In the genomic region with DNA sequence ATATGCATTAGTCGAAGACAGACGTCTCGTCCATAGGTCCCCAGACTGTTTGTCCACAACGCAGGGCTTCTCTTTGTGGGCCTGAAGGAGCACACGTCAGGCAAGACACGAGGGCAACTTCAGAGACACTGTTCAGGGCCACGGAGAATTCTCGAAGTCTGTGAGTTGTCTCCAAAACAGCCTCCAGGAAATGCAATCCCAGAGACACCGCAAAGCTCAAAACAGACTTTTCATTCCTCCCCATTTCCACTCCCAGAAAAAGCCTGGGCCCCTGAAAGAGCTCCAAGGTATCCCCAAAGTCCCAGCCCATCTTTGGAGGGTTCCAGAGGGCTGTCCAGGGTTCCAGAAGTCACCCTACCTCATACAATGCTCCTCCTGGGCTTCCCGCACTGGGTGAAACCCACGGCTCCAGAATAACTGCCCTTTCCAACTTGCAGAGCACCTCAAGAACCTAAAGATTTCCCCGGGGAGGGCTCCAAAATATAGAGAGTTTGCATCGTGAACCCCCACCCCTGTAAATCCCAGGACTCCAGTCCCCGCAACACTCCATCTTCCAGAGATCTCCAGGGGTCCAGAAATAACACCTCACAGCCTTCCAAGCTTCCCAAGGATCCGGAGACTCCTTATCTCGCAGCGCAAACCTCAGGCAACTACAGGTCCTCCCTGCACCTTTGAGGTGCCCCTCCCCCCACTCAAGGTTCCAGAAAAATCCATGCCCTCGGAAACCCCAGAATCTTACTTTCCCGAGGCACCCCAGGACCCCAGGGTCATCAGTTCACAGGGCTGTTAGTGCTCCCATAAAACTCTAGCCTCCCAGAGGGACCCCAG, we compare ENCODE assay signal across 1 cellular context.
TF ChIP-seq lines count a peak whose summit lies in the region.

No MANE protein-coding gene starts in this region.

TF ChIP-seq in A549, 52 proteins besides CTCF, POLR2A, EP300 and RAD21 (continued from another document):
- TF ChIP-seq REST (IDR thresholded peaks at IDR 0.05) (no peak), MYC (IDR thresholded peaks at IDR 0.05; ENCODE audit: borderline replicate concordance, low read length) (0 out of 2 replicates have a peak, but pooled peaks have one; percentile 28), EHF (CRISPR knock-in tag; IDR thresholded peaks at IDR 0.05) (no peak), NPAS2 (CRISPR knock-in tag; IDR thresholded peaks at IDR 0.05; ENCODE audit: borderline replicate concordance) (no peak), HMGXB4 (CRISPR knock-in tag; IDR thresholded peaks at IDR 0.05; ENCODE audit: borderline replicate concordance) (no peak; the same call in none of the 2 replicates), EHMT2 (IDR thresholded peaks at IDR 0.05; ENCODE audit: low read depth) (no peak), GATA3 (IDR thresholded peaks at IDR 0.05; ENCODE audit: borderline replicate concordance) (0 out of 2 replicates have a peak, but pooled peaks have one; percentile 5), CHD4 (IDR thresholded peaks at IDR 0.05; ENCODE audit: borderline replicate concordance) (no peak), HOXB5 (CRISPR knock-in tag; IDR thresholded peaks at IDR 0.05) (peak; percentile 96; the same call in 1 of the 2 replicates), HOXB13 (CRISPR knock-in tag; IDR thresholded peaks at IDR 0.05; ENCODE audit: low read depth) (no peak; the same call in none of the 2 replicates), CHD2 (IDR thresholded peaks at IDR 0.05; ENCODE audit: low read length, partially characterized antibody) (no peak), HOXA7 (CRISPR knock-in tag; IDR thresholded peaks at IDR 0.05) (peak; percentile 0; the same call in 1 of the 2 replicates), ESRRA (IDR thresholded peaks at IDR 0.05; ENCODE audit: borderline replicate concordance, low read length) (no peak), SMC3 (IDR thresholded peaks at IDR 0.05) (0 out of 3 replicates have a peak, but pooled peaks have one; percentile 5), ZNF302 (CRISPR knock-in tag; IDR thresholded peaks at IDR 0.05) (peak; percentile 95), RNF2 (IDR thresholded peaks at IDR 0.05; ENCODE audit: borderline replicate concordance, low read depth) (no peak), ZFP36 (IDR thresholded peaks at IDR 0.05; ENCODE audit: borderline replicate concordance, partially characterized antibody) (no peak), FOSL2 (IDR thresholded peaks at IDR 0.05) (no peak), FOSL2 (CRISPR knock-in tag; IDR thresholded peaks at IDR 0.05) (no peak), KDM1A (IDR thresholded peaks at IDR 0.05; ENCODE audit: low read depth) (no peak), SREBF2 (IDR thresholded peaks at IDR 0.05) (no peak), KDM5A (IDR thresholded peaks at IDR 0.05) (no peak), HDAC2 (IDR thresholded peaks at IDR 0.05) (no peak), CBX2 (IDR thresholded peaks at IDR 0.05; ENCODE audit: borderline replicate concordance, low read depth) (no peak), USF2 (IDR thresholded peaks at IDR 0.05) (no peak), PHF8 (IDR thresholded peaks at IDR 0.05; ENCODE audit: borderline replicate concordance, low read depth) (no peak), ZC3H11A (IDR thresholded peaks at IDR 0.05) (no peak), RARB (CRISPR knock-in tag; IDR thresholded peaks at IDR 0.05) (peak; percentile 80; the same call in 1 of the 2 replicates), ZSCAN20 (CRISPR knock-in tag; IDR thresholded peaks at IDR 0.05) (no peak), NFE2L2 (conservative IDR thresholded peaks at IDR 0.05; ENCODE audit: low read length) (no peak), HEYL (CRISPR knock-in tag; IDR thresholded peaks at IDR 0.05) (peak; percentile 96), NR3C1 (IDR thresholded peaks at IDR 0.05) (no peak), MAZ (IDR thresholded peaks at IDR 0.05; ENCODE audit: borderline replicate concordance, low read depth, low read length) (no peak), MAFK (IDR thresholded peaks at IDR 0.05; ENCODE audit: partially characterized antibody) (no peak), JUNB (IDR thresholded peaks at IDR 0.05) (no peak), FOXS1 (CRISPR knock-in tag; IDR thresholded peaks at IDR 0.05) (0 out of 2 replicates have a peak, but pooled peaks have one; percentile 2), CBX8 (IDR thresholded peaks at IDR 0.05) (no peak), RCOR1 (IDR thresholded peaks at IDR 0.05; ENCODE audit: low read depth, low read length) (no peak), CEBPB (IDR thresholded peaks at IDR 0.05) (no peak), TP53 (CRISPR knock-in tag; IDR thresholded peaks at IDR 0.05) (no peak; the same call in 1 of the 2 replicates), FOSB (CRISPR knock-in tag; IDR thresholded peaks at IDR 0.05) (no peak; the same call in 1 of the 2 replicates), RFX5 (IDR thresholded peaks at IDR 0.05) (no peak)
- TF ChIP-seq, protein P1, sequence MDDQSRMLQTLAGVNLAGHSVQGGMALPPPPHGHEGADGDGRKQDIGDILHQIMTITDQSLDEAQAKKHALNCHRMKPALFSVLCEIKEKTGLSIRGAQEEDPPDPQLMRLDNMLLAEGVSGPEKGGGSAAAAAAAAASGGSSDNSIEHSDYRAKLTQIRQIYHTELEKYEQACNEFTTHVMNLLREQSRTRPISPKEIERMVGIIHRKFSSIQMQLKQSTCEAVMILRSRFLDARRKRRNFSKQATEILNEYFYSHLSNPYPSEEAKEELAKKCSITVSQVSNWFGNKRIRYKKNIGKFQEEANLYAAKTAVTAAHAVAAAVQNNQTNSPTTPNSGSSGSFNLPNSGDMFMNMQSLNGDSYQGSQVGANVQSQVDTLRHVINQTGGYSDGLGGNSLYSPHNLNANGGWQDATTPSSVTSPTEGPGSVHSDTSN (IDR thresholded peaks at IDR 0.05) = no peak
- TF ChIP-seq, protein P2, sequence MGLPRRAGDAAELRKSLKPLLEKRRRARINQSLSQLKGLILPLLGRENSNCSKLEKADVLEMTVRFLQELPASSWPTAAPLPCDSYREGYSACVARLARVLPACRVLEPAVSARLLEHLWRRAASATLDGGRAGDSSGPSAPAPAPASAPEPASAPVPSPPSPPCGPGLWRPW (IDR thresholded peaks at IDR 0.05) = 0 out of 2 replicates have a peak, but pooled peaks have one; percentile 42
- TF ChIP-seq, protein P3, sequence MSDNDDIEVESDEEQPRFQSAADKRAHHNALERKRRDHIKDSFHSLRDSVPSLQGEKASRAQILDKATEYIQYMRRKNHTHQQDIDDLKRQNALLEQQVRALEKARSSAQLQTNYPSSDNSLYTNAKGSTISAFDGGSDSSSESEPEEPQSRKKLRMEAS (IDR thresholded peaks at IDR 0.05) = peak; percentile 94
- TF ChIP-seq, protein P4, sequence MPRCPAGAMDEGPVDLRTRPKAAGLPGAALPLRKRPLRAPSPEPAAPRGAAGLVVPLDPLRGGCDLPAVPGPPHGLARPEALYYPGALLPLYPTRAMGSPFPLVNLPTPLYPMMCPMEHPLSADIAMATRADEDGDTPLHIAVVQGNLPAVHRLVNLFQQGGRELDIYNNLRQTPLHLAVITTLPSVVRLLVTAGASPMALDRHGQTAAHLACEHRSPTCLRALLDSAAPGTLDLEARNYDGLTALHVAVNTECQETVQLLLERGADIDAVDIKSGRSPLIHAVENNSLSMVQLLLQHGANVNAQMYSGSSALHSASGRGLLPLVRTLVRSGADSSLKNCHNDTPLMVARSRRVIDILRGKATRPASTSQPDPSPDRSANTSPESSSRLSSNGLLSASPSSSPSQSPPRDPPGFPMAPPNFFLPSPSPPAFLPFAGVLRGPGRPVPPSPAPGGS (IDR thresholded peaks at IDR 0.05) = 0 out of 3 replicates have a peak, but pooled peaks have one; percentile 9
- TF ChIP-seq, protein P5, sequence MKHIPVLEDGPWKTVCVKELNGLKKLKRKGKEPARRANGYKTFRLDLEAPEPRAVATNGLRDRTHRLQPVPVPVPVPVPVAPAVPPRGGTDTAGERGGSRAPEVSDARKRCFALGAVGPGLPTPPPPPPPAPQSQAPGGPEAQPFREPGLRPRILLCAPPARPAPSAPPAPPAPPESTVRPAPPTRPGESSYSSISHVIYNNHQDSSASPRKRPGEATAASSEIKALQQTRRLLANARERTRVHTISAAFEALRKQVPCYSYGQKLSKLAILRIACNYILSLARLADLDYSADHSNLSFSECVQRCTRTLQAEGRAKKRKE (CRISPR knock-in tag; IDR thresholded peaks at IDR 0.05; ENCODE audit: low read depth) = peak; percentile 93
